Comparison of ENCODE assay signal across 8 cellular contexts in the genomic region with DNA sequence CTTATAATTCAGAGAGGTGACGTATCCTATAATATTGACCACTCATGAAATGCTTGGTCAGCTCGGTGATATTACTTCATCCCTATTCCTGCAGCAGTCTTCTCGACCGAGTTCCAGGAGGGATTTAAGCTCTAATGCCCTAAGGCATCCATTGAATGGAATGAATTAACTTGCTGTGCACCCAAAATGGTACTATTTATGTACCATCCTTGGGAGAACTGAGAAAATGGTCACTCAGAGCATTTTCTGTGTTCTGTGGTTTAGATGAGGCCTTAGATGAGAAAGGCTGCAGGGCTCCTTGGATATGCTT. TPM values are rescaled to one million over a fixed set of nuclear protein-coding genes. Genes with fewer than 3 reads are reported as not detected.
DNase-seq lines count a peak whose midpoint lies in the region; ATAC-seq and TF ChIP-seq lines count a peak whose summit lies in the region.

No MANE protein-coding gene starts in this region.

- no peaks in the 10 kb centered on the region for H3K27me3 Mint-ChIP-seq in IgD-negative memory B cell

- H3K4me1 ChIP-seq in A673 (ENCODE audit: insufficient read depth, low read length, poor library complexity, severe bottlenecking) (peaks cover 22% of the 10 kb centered on the region), muscle layer of duodenum (ENCODE audit: control insufficient read depth in 1 of 2, insufficient read depth in 2 of 2, low read length in 2 of 2) (peaks cover 11 to 39% of the 10 kb centered on the region in 2 donors)

- POLR2A ChIA-PET in A673 (lab: Charles Lee; ENCODE audit: low non-redundant PET), result interaction anchor here (0.6 kb wide), 1 partner anchor 924 kb away, joined by 5 read pairs; no protein-coding TSS in a partner anchor

- H3K9me3 ChIP-seq in A673 (ENCODE audit: low read depth, low read length, poor library complexity, severe bottlenecking) (no peaks in the 10 kb centered on the region), muscle layer of duodenum (ENCODE audit: control insufficient read depth in 1 of 2, low read length in 2 of 2) (no peaks in the 10 kb centered on the region)

- H3K4me3 ChIP-seq in A673 (ENCODE audit: low read depth, low read length, poor library complexity, severe bottlenecking), result peak overlapping the region; percentile 85
- peak overlapping the region; percentile 89 to 99 for H3K4me3 ChIP-seq in muscle layer of duodenum (ENCODE audit: low read depth in 1 of 2, low read length in 2 of 2)

- no peaks in the 10 kb centered on the region for H3K9me3 Mint-ChIP-seq in IgD-negative memory B cell

- peak overlapping the region; percentile 97 to 100 (median 100) for H3K4me3 Mint-ChIP-seq in IgD-negative memory B cell

- intact Hi-C loops in A673 (cut with micrococcal nuclease; ENCODE audit: unreplicated experiment), result no loop called here

- CTCF ChIA-PET in A673 (lab: Charles Lee), result no interaction called here

- no peak for DNase-seq in A673 (ENCODE audit: low spot score)
- no peak for DNase-seq in NCI-H1048 (lab: John Stamatoyannopoulos, UW)
- no peak for DNase-seq in SKM-1 treated with dmso at 0.1 percent for 144 hours (lab: John Stamatoyannopoulos, UW; ENCODE audit: unreplicated experiment)

- BruUV-seq in A673 (replicated peaks; lab: Mats Ljungman, UMichigan), result TSS peak; percentile 73

- H3K27me3 ChIP-seq in A673 (replicated peaks; ENCODE audit: insufficient read depth, low read depth, low read length, poor library complexity) (no peaks in the 10 kb centered on the region), muscle layer of duodenum (ENCODE audit: low read depth, low read length) (no peaks in the 10 kb centered on the region)

- TF ChIP-seq CTCF in A673 (conservative IDR thresholded peaks at IDR 0.05; ENCODE audit: low read depth, low read length), result no peak

- H3K27ac ChIP-seq in A673 (ENCODE audit: low read depth, low read length, poor library complexity, severe bottlenecking) (peak overlapping the region; percentile 99), cingulate gyrus (ENCODE audit: low read depth, low read length) (peak overlapping the region; percentile 100), muscle layer of duodenum (ENCODE audit: low read length) (peak overlapping the region; percentile 99)

- H3K36me3 Mint-ChIP-seq in IgD-negative memory B cell, result peaks cover 7% of the 10 kb centered on the region

- peaks cover 30 to 43% (median 36%) of the 10 kb centered on the region in 3 donors for H3K4me1 Mint-ChIP-seq in IgD-negative memory B cell

- H3K36me3 ChIP-seq in A673 (ENCODE audit: insufficient read depth, low read length, poor library complexity, severe bottlenecking), result no peaks in the 10 kb centered on the region
- peaks cover 3 to 6% of the 10 kb centered on the region in 2 donors for H3K36me3 ChIP-seq in muscle layer of duodenum (ENCODE audit: control insufficient read depth in 1 of 2, insufficient read depth in 2 of 2, low read length in 2 of 2)

- H3K27ac Mint-ChIP-seq in IgD-negative memory B cell, result peak overlapping the region; percentile 99 to 100 (median 100)

- ATAC-seq in GM21528 (IDR thresholded peaks at IDR 0.05; ENCODE audit: low FRiP score, unreplicated experiment) (no peak), HG03139 (IDR thresholded peaks at IDR 0.05; ENCODE audit: unreplicated experiment) (no peak)

RNA-seq across cellular contexts. Expression of a gene that starts 0.6 kb away (rescaled TPM):
- 51.7 and 55.6 TPM in 2 replicates for total RNA-seq in A673 (2021)
- polyA plus RNA-seq in IgD-negative memory B cell, result 68.1 TPM

RNA-seq across cellular contexts. Expression of a gene that starts 47.0 kb away (rescaled TPM):
- 4.3 and 4.9 TPM in 2 replicates for total RNA-seq in A673 (2021)
- 62.6 TPM for polyA plus RNA-seq in IgD-negative memory B cell
